Comparison of ENCODE assay signal across 2 cellular contexts in genomic region chr10:45409347-45409746, GRCh38. TPM values are rescaled to one million over a fixed set of nuclear protein-coding genes. Genes with fewer than 3 reads are reported as not detected.
"Had no signal": no experiment of that assay in that cellular context is flagged by ENCODE, and none has a peak within 500 bp of the region (broad histone marks: within the 10 kb centered on the region; RNA-seq: fewer than 3 reads in every experiment).

No MANE protein-coding gene starts in this region.

RNA-seq across cellular contexts. Expression of gene ALOX5, which starts 35.3 kb away (rescaled TPM):
- polyA plus RNA-seq: keratinocyte, smooth muscle cell had no signal
